33 cellular contexts compared by ENCODE assay signal in genomic region chr11:89177691-89178231, GRCh38. TPM values are rescaled to one million over a fixed set of nuclear protein-coding genes. Genes with fewer than 3 reads are reported as not detected.
"Had no signal": no experiment of that assay in that cellular context is flagged by ENCODE, and none has a peak within 500 bp of the region (broad histone marks: within the 10 kb centered on the region; RNA-seq: fewer than 3 reads in every experiment).

TYR (plus strand) TSS chr11:89177875; CDS start chr11:89177954, 79 bp downstream.

- H3K27ac ChIP-seq: brain microvascular endothelial cell, cardiac muscle cell, PC-9, RWPE1, SK-N-MC had no signal

- H3K27me3 ChIP-seq: brain microvascular endothelial cell, cardiac muscle cell had no signal

- H3K4me3 Mint-ChIP-seq: activated CD4-positive, alpha-beta T cell treated with anti-CD3 and anti-CD28 coated beads, Interleukin-2, amount 10 ng/mL, durations not matched to agents 24 days and 14 days; activated CD8-positive, alpha-beta T cell treated with anti-CD3 and anti-CD28 coated beads for 36 hours; activated naive CD8-positive, alpha-beta T cell; activated naive CD8-positive, alpha-beta T cell treated with anti-CD3 and anti-CD28 coated beads, Interleukin-2, amount 50 U/mL, for 24 hours; central memory CD8-positive, alpha-beta T cell had no signal

- H3K36me3 ChIP-seq: brain microvascular endothelial cell, cardiac muscle cell had no signal

- H3K27ac Mint-ChIP-seq: activated CD4-positive, alpha-beta T cell treated with anti-CD3 and anti-CD28 coated beads, Interleukin-2, amount 10 ng/mL, durations not matched to agents 24 days and 14 days; activated CD8-positive, alpha-beta T cell treated with anti-CD3 and anti-CD28 coated beads for 36 hours; activated naive CD8-positive, alpha-beta T cell; activated naive CD8-positive, alpha-beta T cell treated with anti-CD3 and anti-CD28 coated beads, Interleukin-2, amount 50 U/mL, for 24 hours; activated T-helper 2 cell treated with anti-CD3 and anti-CD28 coated beads, Interferon-gamma antibody, Interleukin-2, Interleukin-4, amounts not matched to agents 10 μg/mL and 5 μg/mL and 100 μg/mL, durations not matched to agents 14 hours and 24 hours and 36 hours had no signal

- FAIRE-seq: K562, RCC 7860 had no signal

- ATAC-seq: activated CD8-positive, alpha-beta T cell treated with anti-CD3 and anti-CD28 coated beads for 36 hours; activated naive CD8-positive, alpha-beta T cell treated with anti-CD3 and anti-CD28 coated beads, Interleukin-2, amount 50 U/mL, for 24 hours; K562 had no signal

- H3K4me2 ChIP-seq: PC-9 had no signal

- H3K4me1 Mint-ChIP-seq: activated CD4-positive, alpha-beta T cell treated with anti-CD3 and anti-CD28 coated beads, Interleukin-2, amount 10 ng/mL, durations not matched to agents 24 days and 14 days; activated naive CD8-positive, alpha-beta T cell treated with anti-CD3 and anti-CD28 coated beads, Interleukin-2, amount 50 U/mL, for 24 hours; central memory CD8-positive, alpha-beta T cell had no signal

- H3K4me3 ChIP-seq: cardiac muscle cell, K562, PC-9, SK-N-MC had no signal

- H3K36me3 Mint-ChIP-seq: activated naive CD8-positive, alpha-beta T cell had no signal

- DNase-seq: activated CD4-positive, alpha-beta T cell treated with anti-CD3 and anti-CD28 coated beads, Interleukin-2, amount 10 ng/mL, durations not matched to agents 24 days and 14 days; activated CD4-positive, alpha-beta T cell treated with anti-CD3 and anti-CD28 coated beads, Interleukin-2, amount 50 U/mL, for 4 hours; activated CD8-positive, alpha-beta T cell treated with anti-CD3 and anti-CD28 coated beads for 36 hours; activated gamma-delta T cell; activated naive CD4-positive, alpha-beta T cell treated with Interleukin-2 at 50 U/mL for 16 hours; activated naive CD8-positive, alpha-beta T cell treated with anti-CD3 and anti-CD28 coated beads, Interleukin-2, amount 50 U/mL, for 24 hours; activated T-cell treated with anti-CD3 and anti-CD28 coated beads, Interleukin-2, amount 50 U/mL, for 1 hour; aorta; brain microvascular endothelial cell; NCI-H1048; NCI-H1436 treated with DMSO at 0.1 percent for 48 hours; NCI-H1694 treated with DMSO at 0.1 percent for 48 hours; NCI-H2029; NCI-H345; NCI-H526; NCI-H748 treated with DMSO at 0.1 percent for 48 hours; NK-92 treated with Interleukin-12 subunit alpha and Interleukin-12 subunit beta, amount 100 ng/mL, for 24 hours; PC-9; Right ventricle myocardium superior; T1000 had no signal

- H2AFZ ChIP-seq: PC-9 had no signal

- H3K27me3 Mint-ChIP-seq: activated CD4-positive, alpha-beta T cell treated with anti-CD3 and anti-CD28 coated beads, Interleukin-2, amount 10 ng/mL, durations not matched to agents 24 days and 14 days; activated CD8-positive, alpha-beta T cell treated with anti-CD3 and anti-CD28 coated beads for 36 hours; activated naive CD8-positive, alpha-beta T cell; activated naive CD8-positive, alpha-beta T cell treated with anti-CD3 and anti-CD28 coated beads, Interleukin-2, amount 50 U/mL, for 24 hours; central memory CD8-positive, alpha-beta T cell had no signal

- H3K9me3 Mint-ChIP-seq: activated CD4-positive, alpha-beta T cell treated with anti-CD3 and anti-CD28 coated beads, Interleukin-2, amount 10 ng/mL, durations not matched to agents 24 days and 14 days; activated CD8-positive, alpha-beta T cell treated with anti-CD3 and anti-CD28 coated beads for 36 hours; activated naive CD8-positive, alpha-beta T cell treated with anti-CD3 and anti-CD28 coated beads, Interleukin-2, amount 50 U/mL, for 24 hours; activated T-helper 2 cell treated with anti-CD3 and anti-CD28 coated beads, Interferon-gamma antibody, Interleukin-2, Interleukin-4, amounts not matched to agents 10 μg/mL and 5 μg/mL and 100 μg/mL, durations not matched to agents 14 hours and 24 hours and 36 hours had no signal

RNA-seq across cellular contexts. Expression of gene TYR, which starts in this region (rescaled TPM):
- total RNA-seq: activated CD4-positive, alpha-beta T cell treated with anti-CD3 and anti-CD28 coated beads, Interleukin-2, amount 10 ng/mL, durations not matched to agents 24 days and 14 days; activated CD8-positive, alpha-beta memory T cell treated with anti-CD3 and anti-CD28 coated beads for 36 hours; activated CD8-positive, alpha-beta T cell treated with anti-CD3 and anti-CD28 coated beads for 36 hours; activated T-helper 2 cell treated with anti-CD3 and anti-CD28 coated beads, Interferon-gamma antibody, Interleukin-2, Interleukin-4, amounts not matched to agents 10 μg/mL and 5 μg/mL and 100 μg/mL, durations not matched to agents 14 hours and 24 hours and 36 hours; aorta; cardiac muscle cell; K562; M059J; NCI-H460; PC-9; Right ventricle myocardium superior; T-helper 1 cell treated with Interleukin-12 subunit alpha and Interleukin-12 subunit beta and Interleukin-4 antibody, amounts not matched to agents 30 ng/mL and 1 ng/mL, for 36 hours; T-helper 2 cell treated with Interferon-gamma antibody and Interleukin-4, amounts not matched to agents 100 ng/mL and 5 ng/mL, for 36 hours had no signal
- polyA plus RNA-seq: aorta, K562 had no signal
